In genomic region chr1:3874736-3875135, GRCh38 we compare ENCODE assay signal across 29 cellular contexts.
"Had no signal": no experiment of that assay in that cellular context is flagged by ENCODE, and none has a peak within 500 bp of the region (broad histone marks: within the 10 kb centered on the region; RNA-seq: fewer than 3 reads in every experiment).

No MANE protein-coding gene starts in this region.

- H3K4me3 ChIP-seq: coronary artery, esophagus squamous epithelium, gastrocnemius medialis, heart right ventricle, left lung, lung had no signal

- ATAC-seq: effector memory CD8-positive, alpha-beta T cell; esophagus mucosa; gastrocnemius medialis; heart right ventricle; left cardiac atrium; left lung; left ventricle myocardium superior; naive thymus-derived CD4-positive, alpha-beta T cell had no signal

- H3K4me1 ChIP-seq: esophagus squamous epithelium, gastrocnemius medialis, heart right ventricle, left lung had no signal

- FAIRE-seq: colon, endometrium, islet of Langerhans, keratinocyte had no signal

- H3K27ac Mint-ChIP-seq: dendritic cell treated with granulocyte-macrophage colony-stimulating factor and Interleukin-4, amounts not matched to agents 40 ng/mL and 50 ng/mL, for 4 days; effector memory CD8-positive, alpha-beta T cell; endodermal cell; naive thymus-derived CD4-positive, alpha-beta T cell had no signal

- H3K27me3 ChIP-seq: esophagus squamous epithelium, gastrocnemius medialis, heart right ventricle, left lung had no signal

- H3K4me3 Mint-ChIP-seq: dendritic cell treated with granulocyte-macrophage colony-stimulating factor and Interleukin-4, amounts not matched to agents 40 ng/mL and 50 ng/mL, for 4 days; effector memory CD8-positive, alpha-beta T cell; endodermal cell; memory B cell; naive thymus-derived CD4-positive, alpha-beta T cell had no signal

- H3K27ac ChIP-seq: coronary artery, epithelial cell of prostate, esophagus squamous epithelium, gastrocnemius medialis, heart right ventricle, left lung had no signal

- DNase-seq: effector CD8-positive, alpha-beta T cell; effector memory CD8-positive, alpha-beta T cell; endodermal cell; erythroblast; esophagus squamous epithelium; foreskin fibroblast; foreskin melanocyte; gastrocnemius medialis; glutamatergic neuron; head of caudate nucleus; heart right ventricle; hippocampal formation; left cardiac atrium; left ventricle myocardium superior; mammary epithelial cell; mesendoderm; midbrain; naive thymus-derived CD4-positive, alpha-beta T cell had no signal

- H3K27me3 Mint-ChIP-seq: dendritic cell treated with granulocyte-macrophage colony-stimulating factor and Interleukin-4, amounts not matched to agents 40 ng/mL and 50 ng/mL, for 4 days; effector memory CD8-positive, alpha-beta T cell; memory B cell; naive thymus-derived CD4-positive, alpha-beta T cell had no signal

- H3K4me1 Mint-ChIP-seq: endodermal cell, memory B cell had no signal

- H3K9me3 Mint-ChIP-seq: effector memory CD8-positive, alpha-beta T cell; memory B cell had no signal
